ENCODE assay signal across 19 cellular contexts in genomic region chrX:82412851-82413250, GRCh38.
DNase-seq lines count a peak whose midpoint lies in the region; ATAC-seq and TF ChIP-seq lines count a peak whose summit lies in the region.
"Had no signal": no experiment of that assay in that cellular context is flagged by ENCODE, and none has a peak within 500 bp of the region (broad histone marks: within the 10 kb centered on the region; RNA-seq: fewer than 3 reads in every experiment).

No MANE protein-coding gene starts in this region.

- RAD21 ChIA-PET in HCT116 (lab: Charles Lee; ENCODE audit: low non-redundant PET in 1 of 2, low total read pairs in 2 of 2, uncharacterized antibody in 2 of 2, unreplicated experiment in 2 of 2), result no interaction called here

- no peak overlapping the region for H2BK15ac ChIP-seq in neuronal stem cell (ENCODE audit: low read length)
- no peak overlapping the region for H2BK15ac ChIP-seq in mesenchymal stem cell (ENCODE audit: low read depth, poor library complexity, severe bottlenecking)

- H4K8ac ChIP-seq in neuronal stem cell (ENCODE audit: low read depth, low read length) (no peak overlapping the region), mesenchymal stem cell (ENCODE audit: low read length) (no peak overlapping the region)

- TF ChIP-seq CTCF in HCT116 (IDR thresholded peaks at IDR 0.05 in 2 of 3, conservative IDR thresholded peaks at IDR 0.05 in 1 of 3; ENCODE audit: borderline replicate concordance in 1 of 3, insufficient read depth in 1 of 3, low read depth in 2 of 3, low read length in 2 of 3), result no peak
- TF ChIP-seq CTCF in PC-3 (conservative IDR thresholded peaks at IDR 0.05; ENCODE audit: low read depth, low read length), result no peak
- TF ChIP-seq CTCF in epithelial cell of esophagus (IDR thresholded peaks at IDR 0.05; ENCODE audit: insufficient read depth, low read depth, low read length, missing control alignments), result no peak
- no peak for TF ChIP-seq CTCF in right lobe of liver (IDR thresholded peaks at IDR 0.05)

- H4K20me1 ChIP-seq in HCT116 (ENCODE audit: insufficient read depth) (no peaks in the 10 kb centered on the region), PC-3 (ENCODE audit: low read length) (no peaks in the 10 kb centered on the region)
- H4K20me1 ChIP-seq: BLaER1 treated with 17β-estradiol and CSF1 and Interleukin-3, amounts not matched to agents 10 nM and 100 nM had no signal

- H4K91ac ChIP-seq in neuronal stem cell (ENCODE audit: low read depth, low read length, poor library complexity) (no peak overlapping the region), mesenchymal stem cell (ENCODE audit: low read length) (no peak overlapping the region)

- H2BK12ac ChIP-seq in neuronal stem cell (ENCODE audit: low read length) (no peak overlapping the region), mesenchymal stem cell (ENCODE audit: low read length in 2 of 2) (no peak overlapping the region)

- no peaks in the 10 kb centered on the region for H3K9me3 ChIP-seq in HCT116 (ENCODE audit: control insufficient read depth in 1 of 2, insufficient read depth in 1 of 2, low read depth in 1 of 2, low read length in 2 of 2)
- H3K9me3 ChIP-seq in PC-3 (ENCODE audit: low read length), result no peaks in the 10 kb centered on the region
- no peaks in the 10 kb centered on the region for H3K9me3 ChIP-seq in neuronal stem cell (replicated peaks in 1 of 2; ENCODE audit: control insufficient read depth in 2 of 2, insufficient read depth in 1 of 2, low read depth in 1 of 2, low read length in 2 of 2)
- no peaks in the 10 kb centered on the region for H3K9me3 ChIP-seq in right lobe of liver
- H3K9me3 ChIP-seq in mesenchymal stem cell (ENCODE audit: control insufficient read depth, low read length), result peaks cover 12% of the 10 kb centered on the region
- H3K9me3 ChIP-seq: BLaER1 treated with 17β-estradiol and CSF1 and Interleukin-3, amounts not matched to agents 10 nM and 100 nM; Peyer's patch had no signal

- H3K23ac ChIP-seq in neuronal stem cell (ENCODE audit: low read depth, low read length, poor library complexity) (no peak overlapping the region), mesenchymal stem cell (ENCODE audit: low read length in 2 of 2) (no peak overlapping the region)

- H3K4me2 ChIP-seq in HCT116 (ENCODE audit: low read length) (no peak overlapping the region), PC-3 (ENCODE audit: low read length) (no peak overlapping the region), neuronal stem cell (ENCODE audit: insufficient read depth, low read length, poor library complexity, severe bottlenecking) (no peak overlapping the region), mesenchymal stem cell (ENCODE audit: low read length, poor library complexity, severe bottlenecking) (no peak overlapping the region)
- H3K4me2 ChIP-seq: BLaER1 treated with 17β-estradiol and CSF1 and Interleukin-3, amounts not matched to agents 10 nM and 100 nM had no signal

- H2BK5ac ChIP-seq in neuronal stem cell (ENCODE audit: low read length) (no peak overlapping the region), mesenchymal stem cell (ENCODE audit: low read depth, low read length, poor library complexity, severe bottlenecking) (no peak overlapping the region)

- H3K36me3 ChIP-seq in HCT116 (ENCODE audit: control insufficient read depth in 1 of 2, insufficient read depth in 2 of 2, low read length in 2 of 2), result no peaks in the 10 kb centered on the region
- no peaks in the 10 kb centered on the region for H3K36me3 ChIP-seq in PC-3 (ENCODE audit: low read depth, low read length)
- H3K36me3 ChIP-seq in neuronal stem cell (replicated peaks in 1 of 2; ENCODE audit: control insufficient read depth in 2 of 2, insufficient read depth in 2 of 2, low read length in 2 of 2), result no peaks in the 10 kb centered on the region
- no peaks in the 10 kb centered on the region for H3K36me3 ChIP-seq in right lobe of liver
- H3K36me3 ChIP-seq in mesenchymal stem cell (ENCODE audit: control insufficient read depth in 1 of 2, insufficient read depth in 2 of 2, low read depth in 1 of 2, low read length in 2 of 2), result no peaks in the 10 kb centered on the region
- H3K36me3 ChIP-seq: BLaER1 treated with 17β-estradiol and CSF1 and Interleukin-3, amounts not matched to agents 10 nM and 100 nM; Peyer's patch had no signal

- intact Hi-C loops in HCT116 (cut with micrococcal nuclease), result no loop called here
- intact Hi-C loops in PC-3 (cut with micrococcal nuclease), result no loop called here
- intact Hi-C loops in right lobe of liver (cut with DNase I), result no loop called here

- H3K27ac ChIP-seq in HCT116 (ENCODE audit: low read depth, low read length), result no peak overlapping the region
- no peak overlapping the region for H3K27ac ChIP-seq in PC-3 (ENCODE audit: low read length)
- no peak overlapping the region for H3K27ac ChIP-seq in neuronal stem cell (replicated peaks; ENCODE audit: low read length)
- no peak overlapping the region for H3K27ac ChIP-seq in right lobe of liver
- H3K27ac ChIP-seq in mesenchymal stem cell (ENCODE audit: low read length, poor library complexity, severe bottlenecking), result no peak overlapping the region
- H3K27ac ChIP-seq: BLaER1 treated with 17β-estradiol and CSF1 and Interleukin-3, amounts not matched to agents 10 nM and 100 nM; Peyer's patch had no signal

- no peaks in the 10 kb centered on the region for H3K79me1 ChIP-seq in neuronal stem cell (ENCODE audit: low read depth, low read length)
- no peaks in the 10 kb centered on the region for H3K79me1 ChIP-seq in mesenchymal stem cell (replicated peaks; ENCODE audit: low read length, poor library complexity, severe bottlenecking)

- no peaks in the 10 kb centered on the region for H3K27me3 ChIP-seq in HCT116 (ENCODE audit: insufficient read depth, low read length)
- H3K27me3 ChIP-seq in PC-3 (ENCODE audit: low read length), result no peaks in the 10 kb centered on the region
- no peaks in the 10 kb centered on the region for H3K27me3 ChIP-seq in neuronal stem cell (ENCODE audit: control insufficient read depth in 3 of 3, insufficient read depth in 3 of 3, low read depth in 1 of 3, low read length in 3 of 3)
- H3K27me3 ChIP-seq in right lobe of liver, result no peaks in the 10 kb centered on the region
- no peaks in the 10 kb centered on the region for H3K27me3 ChIP-seq in mesenchymal stem cell (ENCODE audit: control insufficient read depth in 1 of 2, insufficient read depth in 1 of 2, low read length in 2 of 2)
- H3K27me3 ChIP-seq: Peyer's patch had no signal

- H3F3A ChIP-seq in PC-3 (ENCODE audit: low read length, unreplicated experiment), result no peaks in the 10 kb centered on the region

- no TSS peak for BruUV-seq in HCT116 (replicated peaks; lab: Mats Ljungman, UMichigan)
- BruUV-seq in PC-3 (replicated peaks; lab: Mats Ljungman, UMichigan), result no TSS peak

- H2AK5ac ChIP-seq in neuronal stem cell (ENCODE audit: low read depth, low read length) (no peak overlapping the region), mesenchymal stem cell (ENCODE audit: low read length, severe bottlenecking) (no peak overlapping the region)

- ATAC-seq in HCT116 (no peak), PC-3 (peak; percentile 64), right lobe of liver (no peak)

- H3K79me2 ChIP-seq in HCT116 (ENCODE audit: insufficient read depth, low read length) (no peaks in the 10 kb centered on the region), PC-3 (ENCODE audit: low read length) (no peaks in the 10 kb centered on the region)

- no peak for TF ChIP-seq RAD21 in HCT116 (IDR thresholded peaks at IDR 0.05; ENCODE audit: low read depth)

- H3K9ac ChIP-seq in HCT116 (ENCODE audit: low read length) (no peak overlapping the region), PC-3 (ENCODE audit: low read length) (no peak overlapping the region), neuronal stem cell (ENCODE audit: low read depth, low read length, poor library complexity) (no peak overlapping the region), mesenchymal stem cell (ENCODE audit: low read length) (no peak overlapping the region)
- H3K9ac ChIP-seq: BLaER1 treated with 17β-estradiol and CSF1 and Interleukin-3, amounts not matched to agents 10 nM and 100 nM had no signal

- no peak overlapping the region for H2AFZ ChIP-seq in HCT116 (ENCODE audit: low read depth, low read length, poor library complexity, severe bottlenecking)
- H2AFZ ChIP-seq in PC-3 (ENCODE audit: low read length), result no peak overlapping the region
- peak overlapping the region; percentile 5 for H2AFZ ChIP-seq in neuronal stem cell (ENCODE audit: low read length)
- H2AFZ ChIP-seq in mesenchymal stem cell (ENCODE audit: low read depth, low read length), result no peak overlapping the region

- no peak overlapping the region for H3K4ac ChIP-seq in neuronal stem cell (ENCODE audit: low read length)
- no peak overlapping the region for H3K4ac ChIP-seq in mesenchymal stem cell (ENCODE audit: low read depth in 1 of 2, low read length in 2 of 2)

- H3K18ac ChIP-seq in neuronal stem cell (ENCODE audit: low read length) (no peak overlapping the region), mesenchymal stem cell (ENCODE audit: low read depth in 1 of 2, low read length in 2 of 2) (no peak overlapping the region)

- DNase-seq in HCT116 (ENCODE audit: low read depth, low spot score), result peak; percentile 1
- peak; percentile 34 for DNase-seq in PC-3
- DNase-seq in epithelial cell of esophagus (ENCODE audit: low read depth), result peak; percentile 6
- DNase-seq in neuronal stem cell (ENCODE audit: low spot score), result peak; percentile 17
- DNase-seq in NCI-H2107 (lab: John Stamatoyannopoulos, UW), result no peak
- DNase-seq in right lobe of liver, result no peak
- no peak for DNase-seq in mesenchymal stem cell
- no peak for DNase-seq in activated CD8-positive, alpha-beta memory T cell treated with anti-CD3 and anti-CD28 coated beads for 24 hours
- DNase-seq: DMS 273 treated with DMSO at 0.1 percent for 48 hours, EL, IMR-90, Kasumi-1, MV-4-11, NCI-H1417 treated with DMSO at 0.1 percent for 48 hours, NCI-H2081, NCI-H226, Peyer's patch, SHP77 treated with DMSO at 0.1 percent for 48 hours had no signal

- TF ChIP-seq POLR2A in HCT116 (IDR thresholded peaks at IDR 0.05; ENCODE audit: borderline replicate concordance, extremely low read depth, insufficient read depth, insufficient read length) (no peak), right lobe of liver (IDR thresholded peaks at IDR 0.05) (no peak)

- POLR2A ChIA-PET in HCT116 (lab: Charles Lee) (no interaction called here), PC-3 (lab: Charles Lee; ENCODE audit: unreplicated experiment) (no interaction called here)

- H3K14ac ChIP-seq in neuronal stem cell (ENCODE audit: low read length) (no peak overlapping the region), mesenchymal stem cell (ENCODE audit: low read length in 2 of 2) (no peak overlapping the region)

- no peak overlapping the region for H3K4me3 ChIP-seq in HCT116 (replicated peaks in 1 of 2; ENCODE audit: low read depth in 1 of 2, low read length in 2 of 2)
- no peak overlapping the region for H3K4me3 ChIP-seq in PC-3 (ENCODE audit: low read length)
- no peak overlapping the region for H3K4me3 ChIP-seq in epithelial cell of esophagus (ENCODE audit: low read length)
- no peak overlapping the region for H3K4me3 ChIP-seq in neuronal stem cell (ENCODE audit: low read length in 2 of 2)
- no peak overlapping the region for H3K4me3 ChIP-seq in right lobe of liver
- no peak overlapping the region for H3K4me3 ChIP-seq in mesenchymal stem cell (ENCODE audit: insufficient read depth in 1 of 2, low read depth in 1 of 2, low read length in 2 of 2)
- H3K4me3 ChIP-seq: BLaER1 treated with 17β-estradiol and CSF1 and Interleukin-3, amounts not matched to agents 10 nM and 100 nM; Peyer's patch had no signal

- no CpG with 5 or more reads among the region's 2 CpGs for WGBS in neuronal stem cell (ENCODE audit: extremely low coverage in 2 of 2, insufficient read length in 2 of 2, insufficient replicate concordance in 1 of 2), 2 donors
- 44% methylated on average over 2 of the region's 2 CpGs for WGBS in right lobe of liver (ENCODE audit: insufficient coverage, low coverage, low lambda C conversion rate, missing lambda C conversion rate)
- WGBS in mesenchymal stem cell, result 40% methylated on average over 1 of the region's 2 CpGs

- H3K9me2 ChIP-seq in HCT116 (ENCODE audit: insufficient read depth), result no peaks in the 10 kb centered on the region
- no peaks in the 10 kb centered on the region for H3K9me2 ChIP-seq in PC-3 (replicated peaks; ENCODE audit: low read length)

- H3K4me1 ChIP-seq in HCT116 (ENCODE audit: control insufficient read depth in 1 of 2, insufficient read depth in 2 of 2, low read length in 2 of 2), result no peaks in the 10 kb centered on the region
- H3K4me1 ChIP-seq in PC-3 (ENCODE audit: insufficient read depth, low read length), result no peaks in the 10 kb centered on the region
- H3K4me1 ChIP-seq in neuronal stem cell (ENCODE audit: control insufficient read depth in 2 of 2, insufficient read depth in 1 of 2, low read depth in 1 of 2, low read length in 2 of 2), result peaks cover 0 to 1% of the 10 kb centered on the region in 2 donors
- no peaks in the 10 kb centered on the region for H3K4me1 ChIP-seq in right lobe of liver
- H3K4me1 ChIP-seq in mesenchymal stem cell (ENCODE audit: control insufficient read depth, insufficient read depth, low read depth, low read length), result no peaks in the 10 kb centered on the region
- H3K4me1 ChIP-seq: BLaER1 treated with 17β-estradiol and CSF1 and Interleukin-3, amounts not matched to agents 10 nM and 100 nM; Peyer's patch had no signal

- H2BK120ac ChIP-seq in neuronal stem cell (ENCODE audit: low read depth, low read length) (no peak overlapping the region), mesenchymal stem cell (ENCODE audit: low read depth, low read length) (no peak overlapping the region)

- CTCF ChIA-PET in HCT116 (lab: Charles Lee) (no interaction called here), PC-3 (lab: Charles Lee) (no interaction called here)

Comparison
In these comparisons a context has a peak if more than half of its experiments do, and no peak if none do; other contexts are left out.
1. DNase-seq: peak in HCT116 (single experiment), PC-3 (single experiment), epithelial cell of esophagus (single experiment) and neuronal stem cell (single experiment); none in NCI-H2107 (single experiment), right lobe of liver (0 of 3), mesenchymal stem cell (single experiment) and activated CD8-positive, alpha-beta memory T cell treated with anti-CD3 and anti-CD28 coated beads for 24 hours (single experiment).